ENCODE assay signal across 8 cellular contexts in genomic region chr3:149128856-149129255, GRCh38. TPM values are rescaled to one million over a fixed set of nuclear protein-coding genes. Genes with fewer than 3 reads are reported as not detected.
A peak's percentile ranks its signal among the peaks of the same experiment; 100 is the strongest.
DNase-seq lines count a peak whose midpoint lies in the region; ATAC-seq, FAIRE-seq and TF ChIP-seq lines count a peak whose summit lies in the region.

No MANE protein-coding gene starts in this region.

- H4K20me1 ChIP-seq in K562 (replicated peaks; ENCODE audit: control insufficient read depth, insufficient read depth, low read length): no peaks in the 10 kb centered on the region

- H3K79me2 ChIP-seq in K562 (ENCODE audit: control insufficient read depth, insufficient read depth, low read length): peaks cover 9% of the 10 kb centered on the region; the same call in 1 of the 3 replicates

- POLR2A ChIA-PET in K562 (lab: Yijun Ruan, JAX): interaction anchor here (1.0 to 2.8 kb wide), 2 partner anchors 9 to 11 kb away, joined by 4 to 12 read pairs; no protein-coding TSS in a partner anchor

- DNase-seq in AG09309 (ENCODE audit: low read depth) (no peak), HFF-Myc (ENCODE audit: extremely low read depth, low read depth) (no peak), K562 (ENCODE audit: extremely low read depth in 1 of 4, low spot score in 3 of 4) (no peak), NCI-H2107 (lab: John Stamatoyannopoulos, UW) (no peak), NCI-H2227 treated with DMSO at 0.1 percent for 48 hours (lab: John Stamatoyannopoulos, UW) (no peak)
- no peak for DNase-seq in activated CD8-positive, alpha-beta memory T cell treated with anti-CD3 and anti-CD28 coated beads for 24 hours

- H3K4me1 ChIP-seq in K562 (replicated peaks in 1 of 2; ENCODE audit: control insufficient read depth in 2 of 2, insufficient read depth in 2 of 2, low read length in 2 of 2): peaks cover 5 to 12% of the 10 kb centered on the region in 2 experiments; a peak in 3 of 5 replicates
- no peaks in the 10 kb centered on the region for H3K4me1 ChIP-seq in mesodermal cell (ENCODE audit: control insufficient read depth, insufficient read depth, low read length, poor library complexity, severe bottlenecking)

- H3K4me3 ChIP-seq in AG09309 (ENCODE audit: control insufficient read depth, low read depth, low read length): peak overlapping the region; percentile 92
- H3K4me3 ChIP-seq in HFF-Myc (replicated peaks; ENCODE audit: low read depth, low read length): peak overlapping the region; percentile 72
- H3K4me3 ChIP-seq in K562: peak overlapping the region; percentile 77
- peak overlapping the region; percentile 83 for H3K4me3 ChIP-seq in mesodermal cell (ENCODE audit: extremely low read depth, insufficient read depth, low read length, poor library complexity, severe bottlenecking)

- H3K9ac ChIP-seq in K562 (ENCODE audit: insufficient read depth in 1 of 2, low read depth in 2 of 2, low read length in 2 of 2): peak overlapping the region in 1 of 2 experiments; percentile 60; a peak in 2 of 4 replicates

- no peak for TF ChIP-seq POLR2A in K562 (conservative IDR thresholded peaks at IDR 0.05)

- TF ChIP-seq RAD21 in K562 (CRISPR knock-in tag; conservative IDR thresholded peaks at IDR 0.05 in 1 of 2, IDR thresholded peaks at IDR 0.05 in 1 of 2): no peak

- H2AFZ ChIP-seq in K562 (ENCODE audit: low read depth, low read length): peak overlapping the region; percentile 96

- H3K4me2 ChIP-seq in K562 (ENCODE audit: insufficient read depth, low read length): peak overlapping the region; percentile 87

- WGBS in K562 (ENCODE audit: insufficient coverage, low coverage, missing lambda C conversion rate): 1% methylated on average over 5 of the region's 5 CpGs
- 56 to 82% methylated on average over 1 to 3 of the region's 5 CpGs for WGBS in mesodermal cell (ENCODE audit: insufficient coverage in 2 of 2), 2 experiments

- CTCF ChIA-PET in K562 (lab: Yijun Ruan, JAX; ENCODE audit: low intra/inter-chr PET ratio): no interaction called here

- TF ChIP-seq EP300 in K562 (IDR thresholded peaks at IDR 0.05; ENCODE audit: low read length): no peak

- no peak for FAIRE-seq in K562 (lab: Jason Lieb, UNC)

- H3K36me3 ChIP-seq in K562 (ENCODE audit: control insufficient read depth, insufficient read depth, low read length): no peaks in the 10 kb centered on the region
- no peaks in the 10 kb centered on the region for H3K36me3 ChIP-seq in mesodermal cell (ENCODE audit: control insufficient read depth, insufficient read depth, low read length)

- peaks cover 0 to 18% of the 10 kb centered on the region in 2 experiments; a peak in 3 of 5 replicates for H3K27me3 ChIP-seq in K562 (ENCODE audit: control insufficient read depth in 2 of 2, insufficient read depth in 2 of 2, low read length in 2 of 2)

- ATAC-seq in K562: no peak
- ATAC-seq in HG03442 (IDR thresholded peaks at IDR 0.05; ENCODE audit: unreplicated experiment): no peak

- H3K9me1 ChIP-seq in K562 (ENCODE audit: control insufficient read depth, insufficient read depth, low read length): no peaks in the 10 kb centered on the region

- no peak overlapping the region for H3K27ac ChIP-seq in K562 (ENCODE audit: extremely low read depth, low read depth, low read length)
- peak overlapping the region; percentile 58 for H3K27ac ChIP-seq in mesodermal cell (ENCODE audit: low read depth, low read length, severe bottlenecking)

- no peak for TF ChIP-seq CTCF in AG09309 (IDR thresholded peaks at IDR 0.05; ENCODE audit: control insufficient read depth, insufficient read depth, low read depth, low read length, missing control alignments)
- TF ChIP-seq CTCF in HFF-Myc (IDR thresholded peaks at IDR 0.05; ENCODE audit: low read depth, low read length, missing control alignments): no peak
- TF ChIP-seq CTCF in K562 (IDR thresholded peaks at IDR 0.05 in 2 of 3, conservative IDR thresholded peaks at IDR 0.05 in 1 of 3; ENCODE audit: insufficient read depth in 2 of 3, low read depth in 1 of 3, low read length in 3 of 3): no peak

- BruUV-seq in K562 (replicated peaks; lab: Mats Ljungman, UMichigan): no TSS peak

- intact Hi-C loops in K562 (cut with micrococcal nuclease): loop anchor here (5.0 to 10.0 kb wide), 2 partner anchors 58 to 264 kb away; partner anchors contain the start of gene CPA3

- in situ Hi-C loops in K562 (cut with MboI): no loop called here

- H3K9me3 ChIP-seq in K562 (replicated peaks; ENCODE audit: control insufficient read depth, insufficient read depth, low read depth, low read length) (no peaks in the 10 kb centered on the region), mesodermal cell (ENCODE audit: control insufficient read depth, low read length) (no peaks in the 10 kb centered on the region)

TF ChIP-seq in K562, 482 proteins besides CTCF, POLR2A, EP300 and RAD21:
- no peak for TF ChIP-seq FOXA3 (CRISPR knock-in tag; conservative IDR thresholded peaks at IDR 0.05 in 1 of 2, IDR thresholded peaks at IDR 0.05 in 1 of 2)

RNA-seq across cellular contexts. Expression of gene HPS3, which starts 0.6 kb away (rescaled TPM):
- 7.6 and 14.6 TPM in 2 replicates for total RNA-seq in K562 (2011; cell fraction: chromatin; rRNA removed; ENCODE audit: low replicate concordance)
- total RNA-seq in K562 (2011; cell fraction: nucleolus; rRNA removed): 3.9 and 4.3 TPM in 2 replicates
- total RNA-seq in K562 (2011; cell fraction: nucleoplasm; rRNA removed): 6.6 and 9.9 TPM in 2 replicates
- total RNA-seq in K562 (2014; rRNA removed) (5.2 and 5.3 TPM in 2 replicates), K562 (2014; rRNA removed; fragmentation: Illumina TruSeq; extraction: Trizol) (7.6 and 9.3 TPM in 2 replicates), K562 (2015; rRNA removed; fragmentation: Illumina TruSeq; extraction: Trizol) (9.6 and 11.3 TPM in 2 replicates), K562 (2021) (6.8 and 7.2 TPM in 2 replicates)
- polyA plus RNA-seq in K562 (2011; rRNA removed) (9.7 and 11.6 TPM in 2 replicates), K562 (2014; fragmentation: Illumina TruSeq; extraction: Trizol) (7.0 and 8.9 TPM in 2 replicates), K562 (2014; fragmentation: Nextera tagmentation; extraction: Ambion mirVana) (1 to 10 TPM; 1.2 to 2.1 TPM), K562 (2014; rRNA removed) (7.7 and 9.5 TPM in 2 replicates)
- polyA plus RNA-seq in K562 (2011; cell fraction: cytosol; rRNA removed): 6.7 and 8.9 TPM in 2 replicates
- polyA plus RNA-seq in K562 (2011; cell fraction: nucleus; rRNA removed): 5.8 and 12.1 TPM in 2 replicates
- polyA plus RNA-seq in K562 (2012): 7.9 and 12.8 TPM in 2 replicates
- 12.8 and 13.9 TPM in 2 replicates for polyA minus RNA-seq in K562 (2011; rRNA and poly(A)+ RNA removed)
- polyA minus RNA-seq in K562 (2011; cell fraction: cytosol; rRNA and poly(A)+ RNA removed): 3.9 and 5.6 TPM in 2 replicates
- polyA minus RNA-seq in K562 (2011; cell fraction: nucleus; rRNA and poly(A)+ RNA removed): 5.9 and 13.6 TPM in 2 replicates
- polyA plus RNA-seq in mesodermal cell (2013, experiment 1 of 2): 36.7 TPM
- 39.2 TPM for polyA plus RNA-seq in mesodermal cell (2013, experiment 2 of 2)

RNA-seq across cellular contexts. Expression of gene HLTF, which starts 42.5 kb away (rescaled TPM):
- total RNA-seq in K562 (2011; cell fraction: chromatin; rRNA removed; ENCODE audit: low replicate concordance): 34.1 and 102 TPM in 2 replicates
- 12.7 and 13.9 TPM in 2 replicates for total RNA-seq in K562 (2011; cell fraction: nucleolus; rRNA removed)
- total RNA-seq in K562 (2011; cell fraction: nucleoplasm; rRNA removed): 31.1 and 43.9 TPM in 2 replicates
- total RNA-seq in K562 (2014; rRNA removed) (45.9 and 52.4 TPM in 2 replicates), K562 (2014; rRNA removed; fragmentation: Illumina TruSeq; extraction: Trizol) (82.4 and 88.6 TPM in 2 replicates), K562 (2015; rRNA removed; fragmentation: Illumina TruSeq; extraction: Trizol) (59.5 and 64.3 TPM in 2 replicates), K562 (2021) (74.4 and 76.4 TPM in 2 replicates)
- polyA plus RNA-seq in K562 (2011; rRNA removed) (35.8 and 41.5 TPM in 2 replicates), K562 (2014; fragmentation: Illumina TruSeq; extraction: Trizol) (43.0 and 50.4 TPM in 2 replicates), K562 (2014; fragmentation: Nextera tagmentation; extraction: Ambion mirVana) (10 to 100 TPM; 35.1 to 37.3 TPM), K562 (2014; rRNA removed) (40.8 and 42.4 TPM in 2 replicates)
- polyA plus RNA-seq in K562 (2011; cell fraction: cytosol; rRNA removed): 10.0 and 15.5 TPM in 2 replicates
- polyA plus RNA-seq in K562 (2011; cell fraction: nucleus; rRNA removed): 33.1 and 38.5 TPM in 2 replicates
- 21.5 and 35.4 TPM in 2 replicates for polyA plus RNA-seq in K562 (2012)
- 55.0 and 66.2 TPM in 2 replicates for polyA minus RNA-seq in K562 (2011; rRNA and poly(A)+ RNA removed)
- polyA minus RNA-seq in K562 (2011; cell fraction: cytosol; rRNA and poly(A)+ RNA removed): 23.7 and 30.4 TPM in 2 replicates
- 29.4 and 60.6 TPM in 2 replicates for polyA minus RNA-seq in K562 (2011; cell fraction: nucleus; rRNA and poly(A)+ RNA removed)
- 27.8 TPM for polyA plus RNA-seq in mesodermal cell (2013, experiment 1 of 2)
- polyA plus RNA-seq in mesodermal cell (2013, experiment 2 of 2): 34.1 TPM
